14 cellular contexts compared by ENCODE assay signal in the genomic region with DNA sequence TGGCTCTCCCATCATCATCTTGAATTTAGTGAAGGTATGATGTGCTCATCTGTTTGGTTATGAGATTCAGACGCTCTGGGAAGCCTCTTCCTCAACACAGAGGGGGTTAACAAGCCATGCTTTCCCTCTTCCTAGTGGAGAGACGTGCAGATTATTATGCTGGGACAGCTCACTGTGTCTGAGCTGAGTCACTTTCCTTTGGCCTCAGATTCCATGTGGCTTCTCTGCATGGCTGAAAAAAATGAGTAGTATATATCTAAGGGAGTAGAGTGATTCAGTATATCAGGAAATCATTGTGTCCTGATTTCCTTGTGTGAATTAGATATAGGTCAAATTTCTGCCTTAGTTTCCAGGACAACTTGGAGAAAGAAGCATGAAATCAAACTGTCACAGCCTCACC. TPM values are rescaled to one million over a fixed set of nuclear protein-coding genes. Genes with fewer than 3 reads are reported as not detected.
DNase-seq lines count a peak whose midpoint lies in the region; ATAC-seq, FAIRE-seq and TF ChIP-seq lines count a peak whose summit lies in the region.
"Had no signal": no experiment of that assay in that cellular context is flagged by ENCODE, and none has a peak within 500 bp of the region (broad histone marks: within the 10 kb centered on the region; RNA-seq: fewer than 3 reads in every experiment).

No MANE protein-coding gene starts in this region.

- peak overlapping the region; percentile 67 for H3K27ac ChIP-seq in PC-3 (ENCODE audit: low read length)
- no peak overlapping the region for H3K27ac ChIP-seq in endothelial cell of umbilical vein (ENCODE audit: insufficient read depth, low read depth, low read length)
- no peak overlapping the region for H3K27ac ChIP-seq in osteoblast (ENCODE audit: low read depth, low read length)
- H3K27ac ChIP-seq: dorsolateral prefrontal cortex had no signal

- no peak overlapping the region for H3K27ac Mint-ChIP-seq in activated T-helper 1 cell treated with anti-CD3 and anti-CD28 coated beads, Interleukin-12 subunit alpha, Interleukin-12 subunit beta, Interleukin-2, Interleukin-4 antibody, amounts not matched to agents 30 ng/mL and 10 ng/mL and 1 ng/mL, durations not matched to agents 14 hours and 24 hours and 36 hours
- H3K27ac Mint-ChIP-seq: activated naive CD4-positive, alpha-beta T cell treated with anti-CD3 and anti-CD28 coated beads, Interleukin-2, amount 50 U/mL, for 24 hours; CD8-positive, alpha-beta T cell had no signal

- H3K36me3 Mint-ChIP-seq in activated T-helper 1 cell treated with anti-CD3 and anti-CD28 coated beads, Interleukin-12 subunit alpha, Interleukin-12 subunit beta, Interleukin-2, Interleukin-4 antibody, amounts not matched to agents 30 ng/mL and 10 ng/mL and 1 ng/mL, durations not matched to agents 14 hours and 24 hours and 36 hours (ENCODE audit: low read depth) = peaks cover 22% of the 10 kb centered on the region

- H3K36me3 ChIP-seq in PC-3 (ENCODE audit: low read depth, low read length) (no peaks in the 10 kb centered on the region), endothelial cell of umbilical vein (ENCODE audit: control insufficient read depth in 2 of 2, extremely low read depth in 1 of 2, insufficient read depth in 2 of 2, low read length in 2 of 2) (no peaks in the 10 kb centered on the region), osteoblast (ENCODE audit: insufficient read depth, low read length) (no peaks in the 10 kb centered on the region)

- H4K20me1 ChIP-seq in PC-3 (ENCODE audit: low read length) (no peaks in the 10 kb centered on the region), endothelial cell of umbilical vein (replicated peaks; ENCODE audit: control insufficient read depth, extremely low read depth, insufficient read depth, low read length) (peaks cover 3% of the 10 kb centered on the region), osteoblast (ENCODE audit: insufficient read depth, low read length) (no peaks in the 10 kb centered on the region)

- no peaks in the 10 kb centered on the region for H3F3A ChIP-seq in PC-3 (ENCODE audit: low read length, unreplicated experiment)

- no peaks in the 10 kb centered on the region for H3K9me1 ChIP-seq in endothelial cell of umbilical vein (replicated peaks; ENCODE audit: control insufficient read depth, extremely low read depth, insufficient read depth, low read length)

- ATAC-seq in PC-3 (peak; percentile 99), GM21390 (IDR thresholded peaks at IDR 0.05; ENCODE audit: unreplicated experiment) (no peak)
- ATAC-seq: CD8-positive, alpha-beta T cell had no signal

- TF ChIP-seq CTCF in PC-3 (conservative IDR thresholded peaks at IDR 0.05; ENCODE audit: low read depth, low read length) (no peak), endothelial cell of umbilical vein (IDR thresholded peaks at IDR 0.05; ENCODE audit: extremely low read depth in 1 of 2, insufficient read depth in 1 of 2, low read depth in 1 of 2, low read length in 2 of 2) (no peak), osteoblast (IDR thresholded peaks at IDR 0.05; ENCODE audit: extremely low read depth, low read depth, low read length) (no peak)

- H3K9ac ChIP-seq in PC-3 (ENCODE audit: low read length) = 0 out of 2 replicates have a peak overlapping the region, but pooled peaks have one; percentile 9
- no peak overlapping the region for H3K9ac ChIP-seq in endothelial cell of umbilical vein (replicated peaks; ENCODE audit: extremely low read depth, insufficient read depth, low read length)

- H3K4me1 ChIP-seq in PC-3 (ENCODE audit: insufficient read depth, low read length) (peaks cover 10% of the 10 kb centered on the region), endothelial cell of umbilical vein (ENCODE audit: control insufficient read depth, extremely low read depth, insufficient read depth, low read length) (peaks cover 11% of the 10 kb centered on the region), osteoblast (ENCODE audit: insufficient read depth, low read length) (peaks cover 9% of the 10 kb centered on the region)

- H3K27me3 ChIP-seq in PC-3 (ENCODE audit: low read length) (no peaks in the 10 kb centered on the region), endothelial cell of umbilical vein (ENCODE audit: control insufficient read depth in 2 of 2, insufficient read depth in 2 of 2, low read length in 2 of 2) (peaks cover 2% of the 10 kb centered on the region in 2 experiments), osteoblast (ENCODE audit: insufficient read depth, low read length) (no peaks in the 10 kb centered on the region)
- H3K27me3 ChIP-seq: dorsolateral prefrontal cortex had no signal

- dilution Hi-C loops in endothelial cell of umbilical vein (cut with MboI; ENCODE audit: extremely low pct_ligation_motif_present, low sequenced_read_pairs) = no loop called here

- H3K4me2 ChIP-seq in PC-3 (ENCODE audit: low read length) = peak overlapping the region; percentile 32; the same call in 1 of the 2 replicates
- peak overlapping the region; percentile 42 for H3K4me2 ChIP-seq in endothelial cell of umbilical vein (ENCODE audit: insufficient read depth, low read length)
- no peak overlapping the region for H3K4me2 ChIP-seq in osteoblast (ENCODE audit: insufficient read depth, low read length)

- no peak overlapping the region for H3K4me3 Mint-ChIP-seq in activated T-helper 1 cell treated with anti-CD3 and anti-CD28 coated beads, Interleukin-12 subunit alpha, Interleukin-12 subunit beta, Interleukin-2, Interleukin-4 antibody, amounts not matched to agents 30 ng/mL and 10 ng/mL and 1 ng/mL, durations not matched to agents 14 hours and 24 hours and 36 hours
- H3K4me3 Mint-ChIP-seq: activated naive CD4-positive, alpha-beta T cell treated with anti-CD3 and anti-CD28 coated beads, Interleukin-2, amount 50 U/mL, for 24 hours; CD8-positive, alpha-beta T cell had no signal

- no peaks in the 10 kb centered on the region for H3K4me1 Mint-ChIP-seq in activated T-helper 1 cell treated with anti-CD3 and anti-CD28 coated beads, Interleukin-12 subunit alpha, Interleukin-12 subunit beta, Interleukin-2, Interleukin-4 antibody, amounts not matched to agents 30 ng/mL and 10 ng/mL and 1 ng/mL, durations not matched to agents 14 hours and 24 hours and 36 hours (ENCODE audit: low read depth)
- H3K4me1 Mint-ChIP-seq: activated naive CD4-positive, alpha-beta T cell treated with anti-CD3 and anti-CD28 coated beads, Interleukin-2, amount 50 U/mL, for 24 hours had no signal

- H3K9me3 ChIP-seq in PC-3 (ENCODE audit: low read length) (no peaks in the 10 kb centered on the region), endothelial cell of umbilical vein (replicated peaks; ENCODE audit: control insufficient read depth, insufficient read depth, low read length) (no peaks in the 10 kb centered on the region), osteoblast (ENCODE audit: low read depth, low read length) (no peaks in the 10 kb centered on the region)

- CTCF ChIA-PET in PC-3 (lab: Charles Lee) (no interaction called here), endothelial cell of umbilical vein (lab: Charles Lee) (no interaction called here)

- H3K9me2 ChIP-seq in PC-3 (replicated peaks; ENCODE audit: low read length) = no peaks in the 10 kb centered on the region

- no peaks in the 10 kb centered on the region for H3K79me2 ChIP-seq in PC-3 (ENCODE audit: low read length)
- H3K79me2 ChIP-seq in endothelial cell of umbilical vein (ENCODE audit: control insufficient read depth, insufficient read depth, low read length) = no peaks in the 10 kb centered on the region
- no peaks in the 10 kb centered on the region for H3K79me2 ChIP-seq in osteoblast (ENCODE audit: insufficient read depth, low read length)

- H3K27me3 Mint-ChIP-seq in activated T-helper 1 cell treated with anti-CD3 and anti-CD28 coated beads, Interleukin-12 subunit alpha, Interleukin-12 subunit beta, Interleukin-2, Interleukin-4 antibody, amounts not matched to agents 30 ng/mL and 10 ng/mL and 1 ng/mL, durations not matched to agents 14 hours and 24 hours and 36 hours (ENCODE audit: insufficient read depth) = no peaks in the 10 kb centered on the region
- H3K27me3 Mint-ChIP-seq: activated naive CD4-positive, alpha-beta T cell treated with anti-CD3 and anti-CD28 coated beads, Interleukin-2, amount 50 U/mL, for 24 hours had no signal

- intact Hi-C loops in PC-3 (cut with micrococcal nuclease) = no loop called here
- intact Hi-C loops in endothelial cell of umbilical vein (cut with micrococcal nuclease) = no loop called here
- intact Hi-C loops in activated T-helper 1 cell treated with anti-CD3 and anti-CD28 coated beads, Interleukin-12 subunit alpha, Interleukin-12 subunit beta, Interleukin-2, Interleukin-4 antibody, amounts not matched to agents 30 ng/mL and 10 ng/mL and 1 ng/mL, durations not matched to agents 14 hours and 24 hours and 36 hours (cut with micrococcal nuclease) = no loop called here

- peak; percentile 80 for DNase-seq in Daoy (ENCODE audit: low read depth)
- DNase-seq in PC-3 = peak; percentile 77
- DNase-seq in endothelial cell of umbilical vein (ENCODE audit: low read depth, low spot score) = peak; percentile 83
- peak; percentile 73 for DNase-seq in osteoblast (ENCODE audit: insufficient read length, low spot score, missing footprints)
- DNase-seq in activated T-helper 1 cell treated with anti-CD3 and anti-CD28 coated beads, Interleukin-12 subunit alpha, Interleukin-12 subunit beta, Interleukin-2, Interleukin-4 antibody, amounts not matched to agents 30 ng/mL and 10 ng/mL and 1 ng/mL, durations not matched to agents 14 hours and 24 hours and 36 hours (ENCODE audit: low spot score) = no peak
- no peak for DNase-seq in activated effector memory CD4-positive, alpha-beta T cell treated with anti-CD3 and anti-CD28 coated beads, Interleukin-2, amount 50 U/mL, for 16 hours
- no peak for DNase-seq in SIG-M5 treated with dmso at 0.1 percent for 504 hours (lab: John Stamatoyannopoulos, UW; ENCODE audit: unreplicated experiment)
- DNase-seq: CD8-positive, alpha-beta T cell; dorsolateral prefrontal cortex; mesendoderm; stimulated activated CD4-positive, alpha-beta T cell treated with anti-CD3 and anti-CD28 coated beads, Interleukin-4, amount 100 ng/mL, for 24 hours; stimulated activated naive CD4-positive, alpha-beta T cell treated with Interleukin-2 at 50 U/mL for 16 hours had no signal

- POLR2A ChIA-PET in PC-3 (lab: Charles Lee; ENCODE audit: unreplicated experiment) = no interaction called here
- POLR2A ChIA-PET in endothelial cell of umbilical vein (lab: Charles Lee) = no interaction called here

- H3K4me3 ChIP-seq in PC-3 (ENCODE audit: low read length) (no peak overlapping the region), endothelial cell of umbilical vein (replicated peaks in 1 of 3; ENCODE audit: insufficient read depth in 1 of 3, low read depth in 1 of 3, low read length in 3 of 3) (no peak overlapping the region), osteoblast (ENCODE audit: insufficient read depth, low read length) (no peak overlapping the region)
- H3K4me3 ChIP-seq: dorsolateral prefrontal cortex had no signal

- peak; percentile 92 for FAIRE-seq in endothelial cell of umbilical vein (lab: Jason Lieb, UNC)

- H3K9me3 Mint-ChIP-seq in activated T-helper 1 cell treated with anti-CD3 and anti-CD28 coated beads, Interleukin-12 subunit alpha, Interleukin-12 subunit beta, Interleukin-2, Interleukin-4 antibody, amounts not matched to agents 30 ng/mL and 10 ng/mL and 1 ng/mL, durations not matched to agents 14 hours and 24 hours and 36 hours = no peaks in the 10 kb centered on the region
- H3K9me3 Mint-ChIP-seq: activated naive CD4-positive, alpha-beta T cell treated with anti-CD3 and anti-CD28 coated beads, Interleukin-2, amount 50 U/mL, for 24 hours; CD8-positive, alpha-beta T cell had no signal

- H2AFZ ChIP-seq in PC-3 (ENCODE audit: low read length) = peak overlapping the region; percentile 71
- H2AFZ ChIP-seq in endothelial cell of umbilical vein (ENCODE audit: low read depth, low read length) = no peak overlapping the region
- H2AFZ ChIP-seq in osteoblast (ENCODE audit: low read length) = no peak overlapping the region

- no TSS peak for BruUV-seq in PC-3 (replicated peaks; lab: Mats Ljungman, UMichigan)
- BruUV-seq in endothelial cell of umbilical vein (replicated peaks; lab: Mats Ljungman, UMichigan) = no TSS peak

- no peak for TF ChIP-seq POLR2A in endothelial cell of umbilical vein (IDR thresholded peaks at IDR 0.05; ENCODE audit: low read depth, low read length)

RNA-seq across cellular contexts. Expression of gene FIG4, which starts 52.6 kb away (rescaled TPM):
- 9.5 and 12.0 TPM in 2 replicates for total RNA-seq in Daoy (2014; rRNA removed; shearing (Covaris generic))
- 5.7 and 6.0 TPM in 2 replicates for total RNA-seq in PC-3 (2014; rRNA removed)
- total RNA-seq in endothelial cell of umbilical vein = 11.5 and 12.2 TPM in 2 replicates
- polyA plus RNA-seq in endothelial cell of umbilical vein = 5.7 and 7.9 TPM in 2 replicates
- polyA plus RNA-seq in endothelial cell of umbilical vein (2011; cell fraction: cytosol; rRNA removed) = 7.6 and 8.7 TPM in 2 replicates
- 13.1 and 15.2 TPM in 2 replicates for polyA plus RNA-seq in endothelial cell of umbilical vein (2011; cell fraction: nucleus; rRNA removed)
- polyA plus RNA-seq in endothelial cell of umbilical vein (2012) = 10.0 and 16.2 TPM in 2 replicates
- polyA minus RNA-seq in endothelial cell of umbilical vein = 9.7 and 12.0 TPM in 2 replicates
- polyA minus RNA-seq in endothelial cell of umbilical vein (2011; cell fraction: cytosol; rRNA and poly(A)+ RNA removed) = 5.1 TPM
- polyA minus RNA-seq in endothelial cell of umbilical vein (2011; cell fraction: nucleus; rRNA and poly(A)+ RNA removed) = 11.3 and 18.2 TPM in 2 replicates
- 27.1 and 33.9 TPM in 2 replicates for total RNA-seq in osteoblast
- 7.5 and 8.1 TPM in 2 replicates for total RNA-seq in activated T-helper 1 cell treated with anti-CD3 and anti-CD28 coated beads, Interleukin-12 subunit alpha, Interleukin-12 subunit beta, Interleukin-2, Interleukin-4 antibody, amounts not matched to agents 30 ng/mL and 10 ng/mL and 1 ng/mL, durations not matched to agents 14 hours and 24 hours and 36 hours

RNA-seq across cellular contexts. Expression of gene AK9, which starts 52.7 kb away (rescaled TPM):
- 2.3 and 3.8 TPM in 2 replicates for total RNA-seq in Daoy (2014; rRNA removed; shearing (Covaris generic))
- total RNA-seq in PC-3 (2014; rRNA removed) = 1.7 and 3.5 TPM in 2 replicates
- 3.2 and 4.0 TPM in 2 replicates for total RNA-seq in endothelial cell of umbilical vein
- 1.2 and 1.4 TPM in 2 replicates for polyA plus RNA-seq in endothelial cell of umbilical vein
- 1.7 TPM in 2 replicates for polyA plus RNA-seq in endothelial cell of umbilical vein (2011; cell fraction: cytosol; rRNA removed)
- polyA plus RNA-seq in endothelial cell of umbilical vein (2011; cell fraction: nucleus; rRNA removed) = 5.6 and 6.0 TPM in 2 replicates
- 2.7 and 5.0 TPM in 2 replicates for polyA plus RNA-seq in endothelial cell of umbilical vein (2012)
- polyA minus RNA-seq in endothelial cell of umbilical vein = 2.4 and 3.3 TPM in 2 replicates
- 1.4 TPM for polyA minus RNA-seq in endothelial cell of umbilical vein (2011; cell fraction: cytosol; rRNA and poly(A)+ RNA removed)
- 7.4 and 8.6 TPM in 2 replicates for polyA minus RNA-seq in endothelial cell of umbilical vein (2011; cell fraction: nucleus; rRNA and poly(A)+ RNA removed)
- total RNA-seq in osteoblast = 5.8 and 6.5 TPM in 2 replicates
- total RNA-seq in activated T-helper 1 cell treated with anti-CD3 and anti-CD28 coated beads, Interleukin-12 subunit alpha, Interleukin-12 subunit beta, Interleukin-2, Interleukin-4 antibody, amounts not matched to agents 30 ng/mL and 10 ng/mL and 1 ng/mL, durations not matched to agents 14 hours and 24 hours and 36 hours = 2.8 and 3.8 TPM in 2 replicates

Comparison
In these comparisons a context has a peak if more than half of its experiments do, and no peak if none do; other contexts are left out.
1. DNase-seq: peak in Daoy (single experiment), PC-3 (single experiment), endothelial cell of umbilical vein (single experiment) and osteoblast (single experiment); none in activated T-helper 1 cell treated with anti-CD3 and anti-CD28 coated beads, Interleukin-12 subunit alpha, Interleukin-12 subunit beta, Interleukin-2, Interleukin-4 antibody, amounts not matched to agents 30 ng/mL and 10 ng/mL and 1 ng/mL, durations not matched to agents 14 hours and 24 hours and 36 hours (single experiment), activated effector memory CD4-positive, alpha-beta T cell treated with anti-CD3 and anti-CD28 coated beads, Interleukin-2, amount 50 U/mL, for 16 hours (single experiment) and SIG-M5 treated with dmso at 0.1 percent for 504 hours (single experiment).